Comparison of ENCODE assay signal across 19 cellular contexts in genomic region chr15:77732514-77733335, GRCh38.
DNase-seq lines count a peak whose midpoint lies in the region; ATAC-seq, FAIRE-seq and TF ChIP-seq lines count a peak whose summit lies in the region.
"Had no signal": no experiment of that assay in that cellular context is flagged by ENCODE, and none has a peak within 500 bp of the region (broad histone marks: within the 10 kb centered on the region; RNA-seq: fewer than 3 reads in every experiment).

No MANE protein-coding gene starts in this region.

- peak overlapping the region; percentile 9 for H3K4me3 Mint-ChIP-seq in T-helper 17 cell
- H3K4me3 Mint-ChIP-seq: CD4-positive, alpha-beta T cell had no signal

- H3K9me3 ChIP-seq in T-helper 17 cell (ENCODE audit: control insufficient read depth, low read length, poor library complexity, severe bottlenecking) (no peaks in the 10 kb centered on the region), H1 (ENCODE audit: insufficient read depth in 2 of 2, low read depth in 1 of 2, low read length in 1 of 2) (no peaks in the 10 kb centered on the region), prostate gland (no peaks in the 10 kb centered on the region)

- H3K4me1 Mint-ChIP-seq in T-helper 17 cell, result peaks cover 2% of the 10 kb centered on the region

- no peaks in the 10 kb centered on the region; the same call in 1 of the 2 replicates for H3K79me1 ChIP-seq in H1 (ENCODE audit: low read depth, low read length)

- H3K9ac ChIP-seq in H1 (replicated peaks in 1 of 4; ENCODE audit: extremely low read depth in 1 of 4, low read depth in 3 of 4, low read length in 3 of 4), result no peak overlapping the region

- no peak overlapping the region for H3K4ac ChIP-seq in H1 (replicated peaks; ENCODE audit: insufficient read length, low read depth, low read length)

- no peak overlapping the region; the same call in 1 of the 2 replicates for H2BK12ac ChIP-seq in H1 (ENCODE audit: low read depth, low read length)

- H2BK120ac ChIP-seq in H1 (replicated peaks; ENCODE audit: low read depth, low read length), result no peak overlapping the region

- no peaks in the 10 kb centered on the region for H3K23me2 ChIP-seq in H1 (ENCODE audit: low read depth, low read length)

- 0 out of 2 replicates have a peak overlapping the region, but pooled peaks have one; percentile 9 for H2BK20ac ChIP-seq in H1 (ENCODE audit: low read length)

- peak overlapping the region; percentile 55; the same call in 1 of the 2 replicates for H2BK15ac ChIP-seq in H1 (ENCODE audit: low read length)

- no peak overlapping the region for H2AK5ac ChIP-seq in H1 (ENCODE audit: low read depth, low read length)

- H3K4me2 ChIP-seq in H1 (ENCODE audit: insufficient read depth in 1 of 2, low read depth in 2 of 2, low read length in 2 of 2), result no peak overlapping the region

- peak overlapping the region; percentile 44; the same call in 1 of the 2 replicates for H2BK5ac ChIP-seq in H1 (ENCODE audit: low read depth, low read length)

- H3K4me3 ChIP-seq in H1 (ENCODE audit: extremely low read depth in 1 of 4, insufficient read depth in 2 of 4, low read depth in 3 of 4, low read length in 4 of 4), result no peak overlapping the region
- H3K4me3 ChIP-seq in prostate gland, result no peak overlapping the region

- H3K56ac ChIP-seq in H1 (replicated peaks; ENCODE audit: insufficient read length, low read depth, low read length), result no peak overlapping the region

- peaks cover 3% of the 10 kb centered on the region for H3K36me3 Mint-ChIP-seq in T-helper 17 cell (ENCODE audit: low read depth)

- H4K8ac ChIP-seq in H1 (ENCODE audit: extremely low read depth, insufficient read depth, low read length), result no peak overlapping the region

- H4K20me1 ChIP-seq in H1 (replicated peaks in 1 of 2; ENCODE audit: control insufficient read depth in 1 of 2, insufficient read depth in 2 of 2, low read length in 2 of 2), result no peaks in the 10 kb centered on the region

- no peak overlapping the region for H2AFZ ChIP-seq in H1 (ENCODE audit: low read length)

- no peak for ATAC-seq in T-helper 17 cell

- no peak for TF ChIP-seq RAD21 in H1 (IDR thresholded peaks at IDR 0.05 in 1 of 2, conservative IDR thresholded peaks at IDR 0.05 in 1 of 2; ENCODE audit: low read depth in 2 of 2, low read length in 2 of 2)

- H3K36me3 ChIP-seq in H1 (ENCODE audit: control insufficient read depth in 2 of 4, insufficient read depth in 4 of 4, low read length in 3 of 4) (no peaks in the 10 kb centered on the region), prostate gland (no peaks in the 10 kb centered on the region)

- H3K4me1 ChIP-seq in H1 (replicated peaks in 1 of 4; ENCODE audit: control insufficient read depth in 3 of 4, insufficient read depth in 4 of 4, low read length in 3 of 4) (peaks cover 0 to 12% (median 2%) of the 10 kb centered on the region in 4 experiments; a peak in 4 of 7 replicates), prostate gland (replicated peaks) (no peaks in the 10 kb centered on the region)

- H4K5ac ChIP-seq in H1 (ENCODE audit: insufficient read length, low read depth, low read length), result no peak overlapping the region

- H3K27me3 Mint-ChIP-seq in T-helper 17 cell, result peaks cover 53% of the 10 kb centered on the region

- no peak overlapping the region for H3K18ac ChIP-seq in H1 (ENCODE audit: extremely low read depth, low read length)

- H3K23ac ChIP-seq in H1 (ENCODE audit: insufficient read length), result no peak overlapping the region

- POLR2A ChIA-PET in H1 (lab: Charles Lee; ENCODE audit: partially characterized antibody), result interaction anchor here (0.6 to 1.0 kb wide), 2 partner anchors 14 to 30 kb away, joined by 3 read pairs; no protein-coding TSS in a partner anchor

- no peaks in the 10 kb centered on the region for H3K79me2 ChIP-seq in H1 (ENCODE audit: control insufficient read depth in 1 of 2, insufficient read depth in 2 of 2, low read length in 2 of 2)

- TF ChIP-seq EP300 in H1 (IDR thresholded peaks at IDR 0.05; ENCODE audit: borderline replicate concordance in 1 of 2, low read depth in 2 of 2, low read length in 2 of 2), result no peak

- intact Hi-C loops in prostate gland (cut with DNase I), result no loop called here

- H3K27ac Mint-ChIP-seq in T-helper 17 cell, result no peak overlapping the region
- H3K27ac Mint-ChIP-seq: CD4-positive, alpha-beta T cell had no signal

- H3K27ac ChIP-seq in H1 (ENCODE audit: low read depth, low read length), result no peak overlapping the region
- H3K27ac ChIP-seq in temporal lobe (ENCODE audit: low read depth, low read length), result peak overlapping the region; percentile 44
- no peak overlapping the region for H3K27ac ChIP-seq in prostate gland
- H3K27ac ChIP-seq: C4-2B had no signal

- no peak for TF ChIP-seq POLR2A in H1 (IDR thresholded peaks at IDR 0.05; ENCODE audit: control extremely low read depth in 1 of 2, low read depth in 2 of 2, low read length in 2 of 2)
- TF ChIP-seq POLR2A in prostate gland (IDR thresholded peaks at IDR 0.05), result no peak

- CTCF ChIA-PET in H1 (lab: Charles Lee; ENCODE audit: partially characterized antibody), result interaction anchor here (0.6 to 7.7 kb wide), 13 partner anchors 8 to 99 kb away, joined by 3 to 39 read pairs (median 6); no protein-coding TSS in a partner anchor

- DNase-seq in COLO668 (lab: John Stamatoyannopoulos, UW; ENCODE audit: unreplicated experiment), result peak; percentile 31
- no peak for DNase-seq in T-helper 17 cell
- no peak for DNase-seq in H1 (ENCODE audit: low read depth in 1 of 2, low spot score in 2 of 2)
- no peak for DNase-seq in prostate gland (ENCODE audit: low spot score)
- no peak for DNase-seq in hepatic stellate cell (ENCODE audit: low spot score)
- DNase-seq in effector CD4-positive, alpha-beta T cell, result no peak
- DNase-seq: AML-193; Calu3; CD4-positive, alpha-beta T cell; DMS79 treated with DMSO at 0.1 percent for 48 hours; GF-D8; HCEC 1CT; IMR-90; KBM-7 had no signal

- no peak overlapping the region for H3K14ac ChIP-seq in H1 (ENCODE audit: insufficient read length)

- H3K27me3 ChIP-seq in H1 (replicated peaks in 1 of 4; ENCODE audit: control insufficient read depth in 3 of 4, extremely low read depth in 1 of 4, insufficient read depth in 3 of 4, low read length in 3 of 4) (no peaks in the 10 kb centered on the region), prostate gland (replicated peaks; ENCODE audit: insufficient read depth) (peaks cover 5% of the 10 kb centered on the region)

- no peak for TF ChIP-seq CTCF in H1 (IDR thresholded peaks at IDR 0.05; ENCODE audit: control extremely low read depth in 1 of 3, insufficient read depth in 1 of 3, low read depth in 1 of 3, low read length in 3 of 3)
- no peak for TF ChIP-seq CTCF in prostate gland (IDR thresholded peaks at IDR 0.05)

- FAIRE-seq in H1 (lab: Jason Lieb, UNC), result no peak
- FAIRE-seq: A204.1, GM19239, HTR-8/SVneo had no signal

- H4K91ac ChIP-seq in H1 (replicated peaks; ENCODE audit: insufficient read length, low read length), result no peak overlapping the region

- WGBS in H1 (ENCODE audit: extremely low coverage in 1 of 2, insufficient coverage in 1 of 2, insufficient read length in 1 of 2, insufficient replicate concordance in 2 of 2, low coverage in 1 of 2, low lambda C conversion rate in 2 of 2, missing lambda C conversion rate in 1 of 2), 2 experiments, result 87% methylated on average over 22 of the region's 22 CpGs; no CpG with 5 or more reads in 1 of the 2 experiments
- 54% methylated on average over 22 of the region's 22 CpGs for WGBS in prostate gland

TF ChIP-seq in H1, 55 proteins besides CTCF, POLR2A, EP300 and RAD21:
- TF ChIP-seq RXRA (IDR thresholded peaks at IDR 0.05; ENCODE audit: insufficient read depth, low read depth, low read length) (no peak), NANOG (IDR thresholded peaks at IDR 0.05; ENCODE audit: insufficient read depth, low read depth, low read length, poor library complexity, severe bottlenecking) (no peak), TCF12 (IDR thresholded peaks at IDR 0.05; ENCODE audit: low read depth, low read length) (no peak), SIRT6 (IDR thresholded peaks at IDR 0.05; ENCODE audit: low read length) (no peak), CTBP2 (IDR thresholded peaks at IDR 0.05; ENCODE audit: borderline replicate concordance, insufficient read depth, insufficient read length, low read length) (no peak), TAF7 (optimal IDR thresholded peaks at IDR 0.05; ENCODE audit: borderline replicate concordance, low read depth, low read length) (no peak), KDM4A (IDR thresholded peaks at IDR 0.05; ENCODE audit: low read depth, low read length, severe bottlenecking) (no peak), TEAD4 (IDR thresholded peaks at IDR 0.05; ENCODE audit: low read depth, low read length) (no peak), USF2 (IDR thresholded peaks at IDR 0.05; ENCODE audit: low read length) (no peak), PHF8 (conservative IDR thresholded peaks at IDR 0.05; ENCODE audit: low read depth, low read length) (no peak), KDM1A (IDR thresholded peaks at IDR 0.05; ENCODE audit: borderline replicate concordance, low read length) (no peak), ATF3 (IDR thresholded peaks at IDR 0.05; ENCODE audit: insufficient read depth, low read depth, low read length) (no peak), JUN (IDR thresholded peaks at IDR 0.05; ENCODE audit: low read depth, low read length) (no peak), RFX5 (IDR thresholded peaks at IDR 0.05; ENCODE audit: borderline replicate concordance, low read depth, low read length) (no peak), GTF2F1 (IDR thresholded peaks at IDR 0.05; ENCODE audit: borderline replicate concordance, low read depth, low read length) (no peak), ZNF274 (IDR thresholded peaks at IDR 0.05; ENCODE audit: borderline replicate concordance, extremely low read depth, low read length) (no peak), RBBP5 (IDR thresholded peaks at IDR 0.05; ENCODE audit: borderline replicate concordance, low read depth, low read length) (no peak), BCL11A (IDR thresholded peaks at IDR 0.05; ENCODE audit: low read depth in 2 of 2, low read length in 2 of 2) (no peak), SAP30 (IDR thresholded peaks at IDR 0.05; ENCODE audit: insufficient read depth, insufficient replicate concordance, low read length) (no peak), SIN3A (conservative IDR thresholded peaks at IDR 0.05 in 1 of 2, IDR thresholded peaks at IDR 0.05 in 1 of 2; ENCODE audit: low read depth in 1 of 2, low read length in 2 of 2) (no peak)
